Comparison of ENCODE assay signal across 12 cellular contexts in genomic region chr16:3161235-3162018, GRCh38. TPM values are rescaled to one million over a fixed set of nuclear protein-coding genes. Genes with fewer than 3 reads are reported as not detected.
DNase-seq lines count a peak whose midpoint lies in the region; ATAC-seq, FAIRE-seq and TF ChIP-seq lines count a peak whose summit lies in the region.
"Had no signal": no experiment of that assay in that cellular context is flagged by ENCODE, and none has a peak within 500 bp of the region (broad histone marks: within the 10 kb centered on the region; RNA-seq: fewer than 3 reads in every experiment).

No MANE protein-coding gene starts in this region.

- H3K4me1 ChIP-seq in CD4-positive, CD25-positive, alpha-beta regulatory T cell (ENCODE audit: control insufficient read depth, insufficient read depth, low read length, poor library complexity, severe bottlenecking) = peaks cover 34% of the 10 kb centered on the region
- H3K4me1 ChIP-seq in kidney (ENCODE audit: control insufficient read depth in 1 of 2, insufficient read depth in 1 of 2, low read depth in 1 of 2, low read length in 2 of 2) = peaks cover 0 to 7% of the 10 kb centered on the region in 2 donors

- peaks cover 3% of the 10 kb centered on the region for H3K36me3 Mint-ChIP-seq in CD4-positive, CD25-positive, alpha-beta regulatory T cell

- FAIRE-seq in kidney (lab: Jason Lieb, UNC) = no peak
- FAIRE-seq: colon, GM12878 had no signal

- no peak overlapping the region for H3K27ac ChIP-seq in CD4-positive, CD25-positive, alpha-beta regulatory T cell (ENCODE audit: insufficient read depth, low read length, poor library complexity, severe bottlenecking)
- no peak overlapping the region for H3K27ac ChIP-seq in kidney (ENCODE audit: low read depth in 2 of 2, low read length in 2 of 2)
- no peak overlapping the region for H3K27ac ChIP-seq in caudate nucleus (ENCODE audit: low read depth, low read length)
- H3K27ac ChIP-seq: KMS-11, suprapubic skin had no signal

- peak overlapping the region in 2 of 3 donors; percentile 48 to 65 for H3K27ac Mint-ChIP-seq in CD4-positive, CD25-positive, alpha-beta regulatory T cell

- H3K27me3 Mint-ChIP-seq in CD4-positive, CD25-positive, alpha-beta regulatory T cell = peaks cover 20% of the 10 kb centered on the region

- intact Hi-C loops in kidney (cut with DNase I) = no loop called here

- TF ChIP-seq CTCF in kidney (IDR thresholded peaks at IDR 0.05; ENCODE audit: borderline replicate concordance, extremely low read depth, insufficient read depth) = no peak

- no peaks in the 10 kb centered on the region for H3K27me3 ChIP-seq in CD4-positive, CD25-positive, alpha-beta regulatory T cell (ENCODE audit: control insufficient read depth, insufficient read depth, low read length)
- H3K27me3 ChIP-seq: suprapubic skin had no signal

- peaks cover 0 to 4% (median 0%) of the 10 kb centered on the region in 7 donors for H3K9me3 Mint-ChIP-seq in CD4-positive, CD25-positive, alpha-beta regulatory T cell

- H3K4me3 Mint-ChIP-seq in CD4-positive, CD25-positive, alpha-beta regulatory T cell = peak overlapping the region; percentile 27 to 70 (median 56)

- DNase-seq in CD4-positive, CD25-positive, alpha-beta regulatory T cell = no peak
- DNase-seq in DMS 273 treated with DMSO at 0.1 percent for 48 hours (lab: John Stamatoyannopoulos, UW) = peak; percentile 38
- DNase-seq in NCI-H748 (lab: John Stamatoyannopoulos, UW; ENCODE audit: unreplicated experiment) = peak; percentile 68
- DNase-seq in kidney = peak; percentile 67
- DNase-seq in caudate nucleus (lab: John Stamatoyannopoulos, UW) = no peak
- DNase-seq: retina had no signal

- no peak for ATAC-seq in CD4-positive, CD25-positive, alpha-beta regulatory T cell (ENCODE audit: low read depth in 2 of 2)
- ATAC-seq in GM19023 (IDR thresholded peaks at IDR 0.05; ENCODE audit: unreplicated experiment) (no peak), HG03039 (IDR thresholded peaks at IDR 0.05; ENCODE audit: unreplicated experiment) (no peak)
- ATAC-seq: GM12878 had no signal

- H3K4me3 ChIP-seq in CD4-positive, CD25-positive, alpha-beta regulatory T cell (ENCODE audit: low read depth, low read length) = no peak overlapping the region
- H3K4me3 ChIP-seq in kidney (ENCODE audit: low read length in 2 of 2) = no peak overlapping the region
- H3K4me3 ChIP-seq: GM12878, suprapubic skin had no signal

- no peaks in the 10 kb centered on the region for H3K36me3 ChIP-seq in CD4-positive, CD25-positive, alpha-beta regulatory T cell (ENCODE audit: control insufficient read depth, insufficient read depth, low read length)
- no peaks in the 10 kb centered on the region for H3K36me3 ChIP-seq in kidney (ENCODE audit: control insufficient read depth in 1 of 2, insufficient read depth in 2 of 2, low read length in 2 of 2)
- H3K36me3 ChIP-seq: suprapubic skin had no signal

- H3K9ac ChIP-seq in kidney (ENCODE audit: low read length in 2 of 2) = no peak overlapping the region
- H3K9ac ChIP-seq: KMS-11 had no signal

- H3K9me3 ChIP-seq in CD4-positive, CD25-positive, alpha-beta regulatory T cell (ENCODE audit: control insufficient read depth in 2 of 2, low read length in 2 of 2) = no peaks in the 10 kb centered on the region
- H3K9me3 ChIP-seq in kidney (ENCODE audit: control insufficient read depth in 1 of 2, low read length in 2 of 2) = no peaks in the 10 kb centered on the region
- H3K9me3 ChIP-seq: suprapubic skin had no signal

- peaks cover 13 to 41% (median 25%) of the 10 kb centered on the region in 4 donors for H3K4me1 Mint-ChIP-seq in CD4-positive, CD25-positive, alpha-beta regulatory T cell

RNA-seq across cellular contexts. Expression of gene OR1F1, which starts 26.6 kb away (rescaled TPM):
- total RNA-seq in CD4-positive, CD25-positive, alpha-beta regulatory T cell = not detected
- polyA plus RNA-seq in CD4-positive, CD25-positive, alpha-beta regulatory T cell = under 1 TPM in 3 of 4 donors, not detected in 1; 0.20 to 0.70 (median 0.61) TPM
- not detected for total RNA-seq in kidney
- not detected for polyA plus RNA-seq in kidney (ENCODE audit: insufficient read depth, low read depth, low replicate concordance)
- total RNA-seq: GM12878, suprapubic skin had no signal

RNA-seq across cellular contexts. Expression of gene ZNF213, which starts 26.6 kb away (rescaled TPM):
- total RNA-seq in CD4-positive, CD25-positive, alpha-beta regulatory T cell = 3.8 TPM
- polyA plus RNA-seq in CD4-positive, CD25-positive, alpha-beta regulatory T cell = 1 to 10 TPM; 1.9 to 2.3 (median 2.1) TPM
- 12.5 TPM for total RNA-seq in kidney
- 5.6 TPM for polyA plus RNA-seq in kidney (ENCODE audit: insufficient read depth, low read depth, low replicate concordance)

RNA-seq across cellular contexts. Expression of gene ZNF205, which starts 49.0 kb away (rescaled TPM):
- total RNA-seq in CD4-positive, CD25-positive, alpha-beta regulatory T cell = not detected
- polyA plus RNA-seq in CD4-positive, CD25-positive, alpha-beta regulatory T cell = not detected
- total RNA-seq in kidney = 12.7 TPM
- 14.1 TPM for polyA plus RNA-seq in kidney (ENCODE audit: insufficient read depth, low read depth, low replicate concordance)

Comparison
In these comparisons a context has a peak if more than half of its experiments do, and no peak if none do; other contexts are left out.
1. DNase-seq: peak in DMS 273 treated with DMSO at 0.1 percent for 48 hours (single experiment), NCI-H748 (single experiment) and kidney (single experiment); none in CD4-positive, CD25-positive, alpha-beta regulatory T cell (0 of 3) and caudate nucleus (0 of 61).
2. RNA of gene ZNF205, which starts 49.0 kb away (total RNA-seq): 12.7 TPM in kidney (single experiment); not detected in CD4-positive, CD25-positive, alpha-beta regulatory T cell (single experiment); every median in the first group is over 10 times any median in the second.